In genomic region chr9:37046683-37047082, GRCh38 we compare ENCODE assay signal across 29 cellular contexts. TPM values are rescaled to one million over a fixed set of nuclear protein-coding genes. Genes with fewer than 3 reads are reported as not detected.
"Had no signal": no experiment of that assay in that cellular context is flagged by ENCODE, and none has a peak within 500 bp of the region (broad histone marks: within the 10 kb centered on the region; RNA-seq: fewer than 3 reads in every experiment).

No MANE protein-coding gene starts in this region.

- DNase-seq: activated CD4-positive, alpha-beta T cell treated with anti-CD3 and anti-CD28 coated beads for 36 hours; activated CD4-positive, CD25-positive, alpha-beta regulatory T cell; activated CD8-positive, alpha-beta memory T cell treated with anti-CD3 and anti-CD28 coated beads, Interleukin-2, amount 10 ng/mL, durations not matched to agents 7 days and 5 days; activated CD8-positive, alpha-beta T cell treated with anti-CD3 and anti-CD28 coated beads, Interleukin-2, amount 10 ng/mL, durations not matched to agents 7 days and 5 days; activated naive CD4-positive, alpha-beta T cell; activated T-cell treated with anti-CD3 and anti-CD28 coated beads, Interleukin-2, amount 50 U/mL, for 48 hours; central memory CD4-positive, alpha-beta T cell; foreskin keratinocyte; kidney glomerular epithelial cell; lower lobe of right lung; mesenchymal stem cell; natural killer cell; stimulated activated CD4-positive, alpha-beta T cell treated with anti-CD3 and anti-CD28 coated beads, Interleukin-1b, Interleukin-23, amount 100 ng/mL, for 48 hours; stimulated activated CD4-positive, alpha-beta T cell treated with anti-CD3 and anti-CD28 coated beads, Interleukin-4, amount 100 ng/mL, for 4 hours; stimulated activated CD8-positive, alpha-beta memory T cell treated with anti-CD3 and anti-CD28 coated beads, Interleukin-4, amount 100 ng/mL, for 48 hours; stomach; T-helper 2 cell; thyroid gland; upper lobe of right lung had no signal

- H3K36me3 Mint-ChIP-seq: activated CD8-positive, alpha-beta memory T cell treated with anti-CD3 and anti-CD28 coated beads, Interleukin-2, amount 10 ng/mL, durations not matched to agents 7 days and 5 days; activated naive CD4-positive, alpha-beta T cell treated with anti-CD3 and anti-CD28 coated beads, Interleukin-2, amount 50 U/mL, for 72 hours; natural killer cell; stimulated activated memory B cell treated with anti-CD40 and anti-IgM and Interleukin-4, amounts not matched to agents 10 μg/mL and 1 μg/mL and 100 μg/mL, for 72 hours had no signal

- H3K4me1 ChIP-seq: breast epithelium, esophagus muscularis mucosa, foreskin keratinocyte, lower lobe of right lung, right atrium auricular region, stomach, thyroid gland, upper lobe of right lung had no signal

- H3K27me3 Mint-ChIP-seq: stimulated activated memory B cell treated with anti-CD40 and anti-IgM and Interleukin-4, amounts not matched to agents 10 μg/mL and 1 μg/mL and 100 μg/mL, for 72 hours had no signal

- ATAC-seq: activated CD4-positive, alpha-beta T cell treated with anti-CD3 and anti-CD28 coated beads for 36 hours; activated CD8-positive, alpha-beta memory T cell treated with anti-CD3 and anti-CD28 coated beads, Interleukin-2, amount 10 ng/mL, durations not matched to agents 7 days and 5 days; activated CD8-positive, alpha-beta T cell treated with anti-CD3 and anti-CD28 coated beads, Interleukin-2, amount 10 ng/mL, durations not matched to agents 7 days and 5 days; activated naive CD4-positive, alpha-beta T cell treated with anti-CD3 and anti-CD28 coated beads, Interleukin-2, amount 50 U/mL, for 72 hours; foreskin keratinocyte; left lobe of liver; lower lobe of right lung; natural killer cell; stimulated activated memory B cell treated with anti-CD40 and anti-IgM and Interleukin-4, amounts not matched to agents 10 μg/mL and 1 μg/mL and 100 μg/mL, for 72 hours; upper lobe of right lung had no signal

- H3K27ac ChIP-seq: breast epithelium, esophagus muscularis mucosa, foreskin keratinocyte, lower lobe of right lung, right atrium auricular region, stomach, thyroid gland, upper lobe of right lung had no signal

- H3K9me3 Mint-ChIP-seq: activated naive CD4-positive, alpha-beta T cell treated with anti-CD3 and anti-CD28 coated beads, Interleukin-2, amount 50 U/mL, for 72 hours; activated T-helper 2 cell treated with anti-CD3 and anti-CD28 coated beads, Interferon-gamma antibody, Interleukin-2, Interleukin-4, amounts not matched to agents 10 μg/mL and 5 μg/mL and 100 μg/mL, durations not matched to agents 14 hours and 24 hours and 36 hours; dendritic cell treated with granulocyte-macrophage colony-stimulating factor and Interleukin-4, amounts not matched to agents 40 ng/mL and 50 ng/mL, for 4 days; natural killer cell; stimulated activated memory B cell treated with anti-CD40 and anti-IgM and Interleukin-4, amounts not matched to agents 10 μg/mL and 1 μg/mL and 100 μg/mL, for 72 hours had no signal

- H3K4me1 Mint-ChIP-seq: activated CD4-positive, alpha-beta T cell treated with anti-CD3 and anti-CD28 coated beads for 36 hours; activated CD8-positive, alpha-beta memory T cell treated with anti-CD3 and anti-CD28 coated beads, Interleukin-2, amount 10 ng/mL, durations not matched to agents 7 days and 5 days; natural killer cell had no signal

- H3K4me3 ChIP-seq: breast epithelium, esophagus muscularis mucosa, lower lobe of right lung, right atrium auricular region, smooth muscle cell, stomach, thyroid gland, upper lobe of right lung had no signal

- H3K4me3 Mint-ChIP-seq: activated CD4-positive, alpha-beta T cell treated with anti-CD3 and anti-CD28 coated beads for 36 hours; activated CD8-positive, alpha-beta memory T cell treated with anti-CD3 and anti-CD28 coated beads, Interleukin-2, amount 10 ng/mL, durations not matched to agents 7 days and 5 days; activated CD8-positive, alpha-beta T cell treated with anti-CD3 and anti-CD28 coated beads, Interleukin-2, amount 10 ng/mL, durations not matched to agents 7 days and 5 days; dendritic cell treated with granulocyte-macrophage colony-stimulating factor and Interleukin-4, amounts not matched to agents 40 ng/mL and 50 ng/mL, for 4 days; natural killer cell; stimulated activated memory B cell treated with anti-CD40 and anti-IgM and Interleukin-4, amounts not matched to agents 10 μg/mL and 1 μg/mL and 100 μg/mL, for 72 hours had no signal

- H3K9me3 ChIP-seq: breast epithelium, esophagus muscularis mucosa, lower lobe of right lung, right atrium auricular region, stomach, thyroid gland, upper lobe of right lung had no signal

- H3K27ac Mint-ChIP-seq: activated CD4-positive, alpha-beta T cell treated with anti-CD3 and anti-CD28 coated beads for 36 hours; activated CD8-positive, alpha-beta memory T cell treated with anti-CD3 and anti-CD28 coated beads, Interleukin-2, amount 10 ng/mL, durations not matched to agents 7 days and 5 days; activated CD8-positive, alpha-beta T cell treated with anti-CD3 and anti-CD28 coated beads, Interleukin-2, amount 10 ng/mL, durations not matched to agents 7 days and 5 days; activated naive CD4-positive, alpha-beta T cell treated with anti-CD3 and anti-CD28 coated beads, Interleukin-2, amount 50 U/mL, for 72 hours; activated T-helper 2 cell treated with anti-CD3 and anti-CD28 coated beads, Interferon-gamma antibody, Interleukin-2, Interleukin-4, amounts not matched to agents 10 μg/mL and 5 μg/mL and 100 μg/mL, durations not matched to agents 14 hours and 24 hours and 36 hours; dendritic cell treated with granulocyte-macrophage colony-stimulating factor and Interleukin-4, amounts not matched to agents 40 ng/mL and 50 ng/mL, for 4 days; natural killer cell; stimulated activated memory B cell treated with anti-CD40 and anti-IgM and Interleukin-4, amounts not matched to agents 10 μg/mL and 1 μg/mL and 100 μg/mL, for 72 hours had no signal

- H3K27me3 ChIP-seq: right atrium auricular region, thyroid gland had no signal

- H3K36me3 ChIP-seq: breast epithelium, esophagus muscularis mucosa, lower lobe of right lung, right atrium auricular region, stomach, thyroid gland, upper lobe of right lung had no signal

RNA-seq across cellular contexts. Expression of gene PAX5, which starts 12.6 kb away (rescaled TPM):
- total RNA-seq: pulmonary artery endothelial cell had no signal
- polyA plus RNA-seq: foreskin keratinocyte, smooth muscle cell had no signal
